18 cellular contexts compared by ENCODE assay signal in the genomic region with DNA sequence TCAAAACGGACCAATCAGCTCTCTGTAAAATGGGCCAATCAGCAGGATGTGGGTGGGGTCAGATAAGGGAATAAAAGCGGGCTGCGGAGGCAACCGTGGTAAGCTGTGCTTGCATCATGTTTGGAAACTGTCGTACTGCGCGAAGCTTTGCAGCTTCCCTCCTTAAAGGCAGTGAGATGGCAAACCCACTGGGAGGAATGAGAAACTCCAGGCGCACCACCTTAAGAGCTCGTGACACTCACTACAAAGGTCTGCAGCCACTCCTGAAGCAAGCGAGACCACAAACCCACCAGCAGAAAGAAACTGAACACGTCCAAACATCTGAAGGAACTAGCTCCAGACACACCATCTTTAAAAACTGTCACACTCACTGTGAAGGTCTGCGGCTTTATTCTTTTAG.
A peak's percentile ranks its signal among the peaks of the same experiment; 100 is the strongest.
DNase-seq lines count a peak whose midpoint lies in the region; ATAC-seq lines count a peak whose summit lies in the region.
"Had no signal": no experiment of that assay in that cellular context is flagged by ENCODE, and none has a peak within 500 bp of the region (broad histone marks: within the 10 kb centered on the region; RNA-seq: fewer than 3 reads in every experiment).

No MANE protein-coding gene starts in this region.

- peak; percentile 71 for DNase-seq in activated CD8-positive, alpha-beta memory T cell treated with anti-CD3 and anti-CD28 coated beads for 24 hours
- DNase-seq in activated CD8-positive, alpha-beta memory T cell treated with anti-CD3 and anti-CD28 coated beads, Interleukin-2, amount 50 U/mL, for 48 hours: no peak
- DNase-seq in Jurkat, Clone E6-1 (ENCODE audit: low read depth, low spot score): peak; percentile 32
- DNase-seq in activated CD8-positive, alpha-beta memory T cell treated with anti-CD3 and anti-CD28 coated beads, Interleukin-2, amount 50 U/mL, for 4 hours: peak; percentile 36
- DNase-seq in stimulated activated effector memory CD8-positive, alpha-beta T cell treated with anti-CD3 and anti-CD28 coated beads, Interleukin-12 subunit alpha, Interleukin-12 subunit beta, amount 100 ng/mL, for 72 hours (ENCODE audit: low spot score in 2 of 2): no peak
- no peak for DNase-seq in NCI-H510A (lab: John Stamatoyannopoulos, UW)
- no peak for DNase-seq in SIG-M5 (lab: John Stamatoyannopoulos, UW)
- DNase-seq in NCI-H187 treated with DMSO at 0.1 percent for 48 hours (lab: John Stamatoyannopoulos, UW): no peak
- DNase-seq: caudate nucleus; effector CD8-positive, alpha-beta T cell; H7; NCI-H2029; NCI-H524; stomach had no signal

- ATAC-seq in stimulated activated effector memory CD8-positive, alpha-beta T cell treated with anti-CD3 and anti-CD28 coated beads, Interleukin-12 subunit alpha, Interleukin-12 subunit beta, amount 100 ng/mL, for 72 hours: peak; percentile 17
- ATAC-seq: A549 had no signal

- H3K9me3 Mint-ChIP-seq in stimulated activated effector memory CD8-positive, alpha-beta T cell treated with anti-CD3 and anti-CD28 coated beads, Interleukin-12 subunit alpha, Interleukin-12 subunit beta, amount 100 ng/mL, for 72 hours: no peaks in the 10 kb centered on the region

- H3K4me3 ChIP-seq in Jurkat, Clone E6-1 (ENCODE audit: low read length): no peak overlapping the region
- H3K4me3 ChIP-seq: A549, prostate gland, stomach had no signal

- H3K4me1 Mint-ChIP-seq in stimulated activated effector memory CD8-positive, alpha-beta T cell treated with anti-CD3 and anti-CD28 coated beads, Interleukin-12 subunit alpha, Interleukin-12 subunit beta, amount 100 ng/mL, for 72 hours: peaks cover 27% of the 10 kb centered on the region

- H3K27ac Mint-ChIP-seq in stimulated activated effector memory CD8-positive, alpha-beta T cell treated with anti-CD3 and anti-CD28 coated beads, Interleukin-12 subunit alpha, Interleukin-12 subunit beta, amount 100 ng/mL, for 72 hours: no peak overlapping the region
- H3K27ac Mint-ChIP-seq: nephron had no signal

- H3K4me3 Mint-ChIP-seq in stimulated activated effector memory CD8-positive, alpha-beta T cell treated with anti-CD3 and anti-CD28 coated beads, Interleukin-12 subunit alpha, Interleukin-12 subunit beta, amount 100 ng/mL, for 72 hours: peak overlapping the region; percentile 45
- H3K4me3 Mint-ChIP-seq: nephron had no signal

- no peaks in the 10 kb centered on the region for H3K36me3 Mint-ChIP-seq in stimulated activated effector memory CD8-positive, alpha-beta T cell treated with anti-CD3 and anti-CD28 coated beads, Interleukin-12 subunit alpha, Interleukin-12 subunit beta, amount 100 ng/mL, for 72 hours
- H3K36me3 Mint-ChIP-seq: CD8-positive, alpha-beta memory T cell had no signal

Comparison
In these comparisons a context has a peak if more than half of its experiments do, and no peak if none do; other contexts are left out.
1. DNase-seq: peak in activated CD8-positive, alpha-beta memory T cell treated with anti-CD3 and anti-CD28 coated beads for 24 hours (single experiment), Jurkat, Clone E6-1 (single experiment) and activated CD8-positive, alpha-beta memory T cell treated with anti-CD3 and anti-CD28 coated beads, Interleukin-2, amount 50 U/mL, for 4 hours (single experiment); none in activated CD8-positive, alpha-beta memory T cell treated with anti-CD3 and anti-CD28 coated beads, Interleukin-2, amount 50 U/mL, for 48 hours (single experiment), stimulated activated effector memory CD8-positive, alpha-beta T cell treated with anti-CD3 and anti-CD28 coated beads, Interleukin-12 subunit alpha, Interleukin-12 subunit beta, amount 100 ng/mL, for 72 hours (0 of 2), NCI-H510A (single experiment), SIG-M5 (single experiment) and NCI-H187 treated with DMSO at 0.1 percent for 48 hours (single experiment).